In the genomic region with DNA sequence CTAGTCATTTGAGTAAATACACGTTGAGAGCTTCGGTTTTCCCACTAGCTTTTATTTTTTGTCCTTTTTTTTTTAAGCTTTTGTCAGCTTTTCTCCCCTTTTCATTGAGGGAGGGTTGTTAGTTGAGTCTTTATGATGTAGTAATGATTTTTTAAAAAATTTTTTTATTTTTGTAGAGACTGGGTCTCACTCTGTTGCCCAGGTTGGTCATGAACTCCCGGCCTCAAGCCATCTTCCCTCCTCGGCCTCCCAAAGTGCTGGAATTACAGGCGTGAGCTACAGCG, we compare ENCODE assay signal across 8 cellular contexts. TPM values are rescaled to one million over a fixed set of nuclear protein-coding genes. Genes with fewer than 3 reads are reported as not detected.
A peak's percentile ranks its signal among the peaks of the same experiment; 100 is the strongest.
DNase-seq lines count a peak whose midpoint lies in the region; ATAC-seq, FAIRE-seq and TF ChIP-seq lines count a peak whose summit lies in the region.

No MANE protein-coding gene starts in this region.

- peak overlapping the region; percentile 81 for H3K4me2 ChIP-seq in GM12878 (ENCODE audit: control insufficient read depth, insufficient read depth)

- H2AFZ ChIP-seq in GM12878 (ENCODE audit: control insufficient read depth, low read depth, low read length) = peak overlapping the region; percentile 96

- H3K9ac ChIP-seq in GM12878 (ENCODE audit: control insufficient read depth, insufficient read depth, low read length) = peak overlapping the region; percentile 60

- H3K9me3 Mint-ChIP-seq in activated T-cell treated with anti-CD3 and anti-CD28 coated beads, Interleukin-2, amount 50 U/mL, for 72 hours = no peaks in the 10 kb centered on the region
- no peaks in the 10 kb centered on the region for H3K9me3 Mint-ChIP-seq in memory B cell
- no peaks in the 10 kb centered on the region for H3K9me3 Mint-ChIP-seq in type B pancreatic cell

- H3K4me3 Mint-ChIP-seq in activated T-cell treated with anti-CD3 and anti-CD28 coated beads, Interleukin-2, amount 50 U/mL, for 72 hours = peak overlapping the region; percentile 84 to 94
- peak overlapping the region; percentile 90 for H3K4me3 Mint-ChIP-seq in memory B cell
- peak overlapping the region; percentile 95 for H3K4me3 Mint-ChIP-seq in type B pancreatic cell

- H3K27ac Mint-ChIP-seq in activated T-cell treated with anti-CD3 and anti-CD28 coated beads, Interleukin-2, amount 50 U/mL, for 72 hours = no peak overlapping the region
- H3K27ac Mint-ChIP-seq in memory B cell (peak overlapping the region; percentile 68), type B pancreatic cell (peak overlapping the region; percentile 88)

- SMC1A ChIA-PET in GM12878 (lab: Charles Lee; ENCODE audit: uncharacterized antibody, unreplicated experiment) = interaction anchor here (0.9 to 1.4 kb wide), 9 partner anchors 9 to 156 kb away, joined by 3 to 6 read pairs (median 3); a partner anchor contains a TSS

- TF ChIP-seq CTCF in GM12878 (IDR thresholded peaks at IDR 0.05 in 2 of 3, conservative IDR thresholded peaks at IDR 0.05 in 1 of 3; ENCODE audit: control insufficient read depth in 2 of 3, extremely low read depth in 1 of 3, insufficient read depth in 1 of 3, low read depth in 3 of 3, low read length in 3 of 3) = no peak
- no peak for TF ChIP-seq CTCF in type B pancreatic cell (conservative IDR thresholded peaks at IDR 0.05)

- peak overlapping the region; percentile 90 for H3K4me3 ChIP-seq in GM12878

- no peaks in the 10 kb centered on the region for H4K20me1 ChIP-seq in GM12878 (ENCODE audit: control insufficient read depth, insufficient read depth)

- peaks cover 1 to 6% of the 10 kb centered on the region in 2 donors for H3K36me3 Mint-ChIP-seq in activated T-cell treated with anti-CD3 and anti-CD28 coated beads, Interleukin-2, amount 50 U/mL, for 72 hours (ENCODE audit: insufficient read depth in 2 of 2)
- peaks cover 8% of the 10 kb centered on the region for H3K36me3 Mint-ChIP-seq in memory B cell
- H3K36me3 Mint-ChIP-seq in type B pancreatic cell = peaks cover 24% of the 10 kb centered on the region

- WGBS in GM12878 (ENCODE audit: insufficient coverage, insufficient replicate concordance, low lambda C conversion rate, missing lambda C conversion rate) = 10% methylated on average over 6 of the region's 6 CpGs

- ATAC-seq in activated T-cell treated with anti-CD3 and anti-CD28 coated beads, Interleukin-2, amount 50 U/mL, for 72 hours (replicated peaks in 1 of 2) = no peak
- no peak for ATAC-seq in GM12878
- no peak for ATAC-seq in memory B cell (ENCODE audit: low read depth)
- ATAC-seq in HG02610 (IDR thresholded peaks at IDR 0.05; ENCODE audit: unreplicated experiment) = no peak

- H3K27me3 Mint-ChIP-seq in activated T-cell treated with anti-CD3 and anti-CD28 coated beads, Interleukin-2, amount 50 U/mL, for 72 hours (ENCODE audit: low read depth) = no peaks in the 10 kb centered on the region
- H3K27me3 Mint-ChIP-seq in memory B cell = no peaks in the 10 kb centered on the region
- H3K27me3 Mint-ChIP-seq in type B pancreatic cell = peaks cover 3% of the 10 kb centered on the region

- no peak for TF ChIP-seq RAD21 in GM12878 (IDR thresholded peaks at IDR 0.05; ENCODE audit: insufficient read depth, low read depth, low read length)

- RAD21 ChIA-PET in GM12878 (lab: Charles Lee; ENCODE audit: unreplicated experiment) = interaction anchor here (0.8 to 1.3 kb wide), 2 partner anchors 30 to 32 kb away, joined by 4 to 8 read pairs; no protein-coding TSS in a partner anchor

- CTCF ChIA-PET in GM12878 (lab: Yijun Ruan, JAX) = interaction anchor here (0.7 to 5.3 kb wide), 8 partner anchors 14 to 327 kb away, joined by 3 to 52 read pairs (median 5); a partner anchor contains a TSS

- no peaks in the 10 kb centered on the region for H3K9me3 ChIP-seq in GM12878 (replicated peaks; ENCODE audit: control insufficient read depth, insufficient read depth, low read length)

- intact Hi-C loops in GM12878 (cut with micrococcal nuclease; ENCODE audit: unreplicated experiment) = loop anchor here (5.0 kb wide), 2 partner anchors 51 to 151 kb away; a partner anchor contains a TSS

- peaks cover 4% of the 10 kb centered on the region for H3K79me2 ChIP-seq in GM12878 (ENCODE audit: control insufficient read depth, insufficient read depth, low read length)

- FAIRE-seq in GM12878 (lab: Jason Lieb, UNC) = no peak

- no peak for DNase-seq in activated T-cell treated with anti-CD3 and anti-CD28 coated beads, Interleukin-2, amount 50 U/mL, for 72 hours
- DNase-seq in activated T-cell treated with anti-CD3 and anti-CD28 coated beads, Interleukin-2, amount 50 U/mL, for 1 hour = no peak
- DNase-seq in GM12878 (ENCODE audit: low read depth, low spot score) (no peak), memory B cell (ENCODE audit: low spot score in 2 of 2) (no peak), type B pancreatic cell (ENCODE audit: extremely low spot score, unreplicated experiment) (no peak), iPS-NIHi11 (ENCODE audit: low spot score) (no peak), HT-29 (ENCODE audit: low spot score) (no peak)

- H3K27ac ChIP-seq in GM12878 (ENCODE audit: control insufficient read depth, insufficient read depth) = peak overlapping the region; percentile 27

- POLR2A ChIA-PET in GM12878 (lab: Charles Lee) = interaction anchor here (0.5 to 1.8 kb wide), 3 partner anchors 30 to 167 kb away, joined by 3 to 7 read pairs (median 6); no protein-coding TSS in a partner anchor

- H3K27me3 ChIP-seq in GM12878 (replicated peaks in 1 of 2; ENCODE audit: control insufficient read depth in 2 of 2, insufficient read depth in 2 of 2, low read length in 1 of 2) = no peaks in the 10 kb centered on the region

- peaks cover 42% of the 10 kb centered on the region for H3K4me1 ChIP-seq in GM12878 (ENCODE audit: control insufficient read depth, insufficient read depth, low read length)

- no peak for TF ChIP-seq EP300 in GM12878 (IDR thresholded peaks at IDR 0.05; ENCODE audit: borderline replicate concordance in 1 of 2, control insufficient read depth in 1 of 2, low read depth in 2 of 2, low read length in 2 of 2)

- TF ChIP-seq POLR2A in GM12878 (IDR thresholded peaks at IDR 0.05; ENCODE audit: low read depth, low read length) = no peak

- BruUV-seq in GM12878 (replicated peaks; lab: Mats Ljungman, UMichigan) = no TSS peak

- in situ Hi-C loops in GM12878 (cut with MboI) = no loop called here

- H3K4me1 Mint-ChIP-seq in activated T-cell treated with anti-CD3 and anti-CD28 coated beads, Interleukin-2, amount 50 U/mL, for 72 hours (ENCODE audit: low read depth) = peaks cover 77% of the 10 kb centered on the region
- H3K4me1 Mint-ChIP-seq in memory B cell (peaks cover 53% of the 10 kb centered on the region), type B pancreatic cell (ENCODE audit: unreplicated experiment) (peaks cover 28% of the 10 kb centered on the region)

- peaks cover 0 to 9% of the 10 kb centered on the region in 2 experiments; a peak in 1 of 4 replicates for H3K36me3 ChIP-seq in GM12878 (ENCODE audit: control insufficient read depth in 2 of 2, insufficient read depth in 2 of 2, low read length in 1 of 2)

RNA-seq across cellular contexts. Expression of a gene that starts 0.7 kb away (rescaled TPM):
- 10 to 100 TPM in 1 of 2 donors, 1 to 10 TPM in 1; 9.8 to 12.6 TPM for total RNA-seq in activated T-cell treated with anti-CD3 and anti-CD28 coated beads, Interleukin-2, amount 50 U/mL, for 72 hours
- total RNA-seq in GM12878 (2013; cell fraction: nucleolus; rRNA removed) = 19.5 and 20.1 TPM in 2 replicates
- total RNA-seq in GM12878 (2014; rRNA removed) = 10.6 and 13.2 TPM in 2 replicates
- 8.0 and 9.5 TPM in 2 replicates for total RNA-seq in GM12878 (2014; rRNA removed; fragmentation: Illumina TruSeq; extraction: Trizol)
- 9.1 and 11.3 TPM in 2 replicates for total RNA-seq in GM12878 (2021)
- polyA plus RNA-seq in GM12878 (2011; ENCODE audit: low read depth) = 4.4 TPM
- 8.5 and 11.5 TPM in 2 replicates for polyA plus RNA-seq in GM12878 (2011; rRNA removed)
- polyA plus RNA-seq in GM12878 (2011; cell fraction: cytosol; rRNA removed) = 9.3 and 12.2 TPM in 2 replicates
- 8.5 and 11.6 TPM in 2 replicates for polyA plus RNA-seq in GM12878 (2011; cell fraction: nucleus; rRNA removed)
- 6.6 and 9.2 TPM in 2 replicates for polyA plus RNA-seq in GM12878 (2012)
- 5.5 and 7.6 TPM in 2 replicates for polyA plus RNA-seq in GM12878 (2014; fragmentation: Illumina TruSeq; extraction: Trizol)
- 1 to 10 TPM; 2.7 to 3.0 TPM for polyA plus RNA-seq in GM12878 (2014; fragmentation: Nextera tagmentation; extraction: Ambion mirVana)
- 12.2 and 13.4 TPM in 2 replicates for polyA plus RNA-seq in GM12878 (2014; rRNA removed)
- 1 to 10 TPM; 7.0 to 7.6 TPM for polyA plus RNA-seq in GM12878 (2016; fragmentation: Nextera tagmentation; extraction: Ambion mirVana)
- polyA minus RNA-seq in GM12878 (2011; rRNA and poly(A)+ RNA removed) = 10.1 and 12.7 TPM in 2 replicates
- polyA minus RNA-seq in GM12878 (2011; cell fraction: cytosol; rRNA and poly(A)+ RNA removed) = 2.3 and 6.1 TPM in 2 replicates
- polyA minus RNA-seq in GM12878 (2011; cell fraction: nucleus; rRNA and poly(A)+ RNA removed) = 5.3 and 10.5 TPM in 2 replicates
- total RNA-seq in type B pancreatic cell (ENCODE audit: low replicate concordance) = 18.4 and 26.2 TPM in 2 replicates
- 9.7 and 14.1 TPM in 2 replicates for total RNA-seq in HT-29 (2014; rRNA removed; shearing (Covaris generic))

RNA-seq across cellular contexts. Expression of a gene that starts 52.6 kb away (rescaled TPM):
- total RNA-seq in activated T-cell treated with anti-CD3 and anti-CD28 coated beads, Interleukin-2, amount 50 U/mL, for 72 hours = 10 to 100 TPM; 16.1 to 16.7 TPM
- 44.1 and 50.6 TPM in 2 replicates for total RNA-seq in GM12878 (2013; cell fraction: nucleolus; rRNA removed)
- total RNA-seq in GM12878 (2014; rRNA removed) (15.4 and 16.4 TPM in 2 replicates), GM12878 (2014; rRNA removed; fragmentation: Illumina TruSeq; extraction: Trizol) (11.5 and 14.9 TPM in 2 replicates), GM12878 (2021) (13.6 and 21.6 TPM in 2 replicates), type B pancreatic cell (ENCODE audit: low replicate concordance) (42.9 and 51.8 TPM in 2 replicates)
- polyA plus RNA-seq in GM12878 (2011; ENCODE audit: low read depth) = 9.2 TPM
- polyA plus RNA-seq in GM12878 (2011; rRNA removed) (9.6 and 12.0 TPM in 2 replicates), GM12878 (2014; fragmentation: Illumina TruSeq; extraction: Trizol) (17.3 and 17.5 TPM in 2 replicates), GM12878 (2014; fragmentation: Nextera tagmentation; extraction: Ambion mirVana) (1 to 10 TPM; 4.4 to 7.0 TPM), GM12878 (2014; rRNA removed) (19.9 and 20.3 TPM in 2 replicates), GM12878 (2016; fragmentation: Nextera tagmentation; extraction: Ambion mirVana) (10 to 100 TPM; 25.4 to 25.6 TPM)
- 13.3 and 16.0 TPM in 2 replicates for polyA plus RNA-seq in GM12878 (2011; cell fraction: cytosol; rRNA removed)
- polyA plus RNA-seq in GM12878 (2011; cell fraction: nucleus; rRNA removed) = 32.3 and 32.5 TPM in 2 replicates
- 12.0 and 12.3 TPM in 2 replicates for polyA plus RNA-seq in GM12878 (2012)
- polyA minus RNA-seq in GM12878 (2011; rRNA and poly(A)+ RNA removed) = 14.2 and 14.5 TPM in 2 replicates
- polyA minus RNA-seq in GM12878 (2011; cell fraction: cytosol; rRNA and poly(A)+ RNA removed) = 4.0 and 5.3 TPM in 2 replicates
- polyA minus RNA-seq in GM12878 (2011; cell fraction: nucleus; rRNA and poly(A)+ RNA removed) = 8.2 and 9.9 TPM in 2 replicates
- 39.9 and 41.2 TPM in 2 replicates for total RNA-seq in HT-29 (2014; rRNA removed; shearing (Covaris generic))

RNA-seq across cellular contexts. Expression of a gene that starts 56.5 kb away (rescaled TPM):
- 1 to 10 TPM; 3.6 to 4.0 TPM for total RNA-seq in activated T-cell treated with anti-CD3 and anti-CD28 coated beads, Interleukin-2, amount 50 U/mL, for 72 hours
- total RNA-seq in GM12878 (2013; cell fraction: nucleolus; rRNA removed) = 0.73 TPM in 1 of 2 replicates, not detected in the other
- 2.5 and 4.1 TPM in 2 replicates for total RNA-seq in GM12878 (2014; rRNA removed)
- total RNA-seq in GM12878 (2014; rRNA removed; fragmentation: Illumina TruSeq; extraction: Trizol) = 0.67 and 1.8 TPM in 2 replicates
- total RNA-seq in GM12878 (2021) = 1.3 and 2.8 TPM in 2 replicates
- not detected for polyA plus RNA-seq in GM12878 (2011; ENCODE audit: low read depth)
- 0.62 and 0.76 TPM in 2 replicates for polyA plus RNA-seq in GM12878 (2011; rRNA removed)
- polyA plus RNA-seq in GM12878 (2011; cell fraction: cytosol; rRNA removed) = 0.79 and 1.3 TPM in 2 replicates
- polyA plus RNA-seq in GM12878 (2011; cell fraction: nucleus; rRNA removed) = 0.85 and 0.97 TPM in 2 replicates
- polyA plus RNA-seq in GM12878 (2012) = 1.0 and 1.7 TPM in 2 replicates
- polyA plus RNA-seq in GM12878 (2014; fragmentation: Illumina TruSeq; extraction: Trizol) = 0.76 and 0.81 TPM in 2 replicates
- under 1 TPM; 0.32 to 0.91 TPM for polyA plus RNA-seq in GM12878 (2014; fragmentation: Nextera tagmentation; extraction: Ambion mirVana)
- polyA plus RNA-seq in GM12878 (2014; rRNA removed) = 2.9 and 3.6 TPM in 2 replicates
- polyA plus RNA-seq in GM12878 (2016; fragmentation: Nextera tagmentation; extraction: Ambion mirVana) = 1 to 10 TPM; 2.2 to 2.7 TPM
- 0.26 TPM in 1 of 2 replicates, not detected in the other for polyA minus RNA-seq in GM12878 (2011; rRNA and poly(A)+ RNA removed)
- polyA minus RNA-seq in GM12878 (2011; cell fraction: cytosol; rRNA and poly(A)+ RNA removed) = not detected in 2 replicates
- 0.24 TPM in 1 of 2 replicates, not detected in the other for polyA minus RNA-seq in GM12878 (2011; cell fraction: nucleus; rRNA and poly(A)+ RNA removed)
- 7.4 and 8.2 TPM in 2 replicates for total RNA-seq in type B pancreatic cell (ENCODE audit: low replicate concordance)
- total RNA-seq in HT-29 (2014; rRNA removed; shearing (Covaris generic)) = 96.2 and 97.9 TPM in 2 replicates

Comparison
In these comparisons a context has a peak if more than half of its experiments do, and no peak if none do; other contexts are left out.
1. RNA of a gene that starts 56.5 kb away (total RNA-seq): 96.2 to 97.9 TPM in HT-29; 7.4 to 8.2 TPM in type B pancreatic cell, 3.6 to 4.0 TPM in activated T-cell treated with anti-CD3 and anti-CD28 coated beads, Interleukin-2, amount 50 U/mL, for 72 hours and 0.67 to 4.1 TPM in GM12878; every median in the first group is over 10 times any median in the second.
2. Peak in every context shown above with its lines, with median percentiles within 50 percentile points of each other: H3K4me3 Mint-ChIP-seq.